In the genomic region with DNA sequence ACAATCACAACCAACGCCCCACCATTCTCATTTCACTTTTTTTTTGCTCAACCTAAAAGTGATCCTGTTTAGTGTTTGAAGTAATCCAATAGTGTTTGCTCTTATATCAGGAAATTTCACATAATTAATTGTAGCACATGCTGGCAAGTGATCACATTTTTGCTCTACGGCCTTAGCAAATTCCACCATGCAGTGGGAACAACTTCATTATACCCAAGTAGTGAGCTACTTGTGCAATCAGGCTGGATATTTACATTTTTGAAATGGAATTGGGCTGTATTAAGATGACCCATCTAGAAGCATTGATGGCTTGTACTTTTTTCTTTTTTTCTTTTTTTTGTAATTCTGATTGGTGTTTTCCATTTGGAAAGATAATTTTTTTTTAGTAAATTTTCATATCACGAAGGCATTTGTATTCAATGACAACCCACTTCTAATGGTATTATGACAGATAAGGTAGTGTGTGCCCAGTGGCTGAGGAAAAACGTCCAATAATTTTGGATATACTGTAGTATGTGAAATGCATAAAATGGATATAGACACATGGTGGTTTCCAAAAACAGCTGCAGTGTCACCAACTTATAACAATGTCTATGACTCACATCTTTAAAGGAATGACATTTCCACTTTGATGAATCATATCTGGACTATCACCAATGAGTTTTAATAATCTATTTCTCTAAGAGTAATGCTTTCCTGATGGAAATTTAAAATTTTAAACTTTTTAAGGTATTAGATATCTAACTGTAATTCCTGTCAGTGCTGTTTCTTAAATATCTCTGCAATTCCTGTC, we compare ENCODE assay signal across 17 cellular contexts.
A peak's percentile ranks its signal among the peaks of the same experiment; 100 is the strongest.
DNase-seq lines count a peak whose midpoint lies in the region; ATAC-seq lines count a peak whose summit lies in the region.
"Had no signal": no experiment of that assay in that cellular context is flagged by ENCODE, and none has a peak within 500 bp of the region (broad histone marks: within the 10 kb centered on the region; RNA-seq: fewer than 3 reads in every experiment).

No MANE protein-coding gene starts in this region.

- WGBS in GM23248 (ENCODE audit: low coverage in 1 of 2, low lambda C conversion rate in 2 of 2, missing lambda C conversion rate in 2 of 2), 2 experiments = 26 to 31% methylated on average over 4 of the region's 4 CpGs

- H3F3A ChIP-seq in GM23248 (ENCODE audit: insufficient read depth) = peaks cover 54% of the 10 kb centered on the region

- H3K4me2 ChIP-seq in GM23248 (ENCODE audit: unreplicated experiment) = peak overlapping the region; percentile 37
- H3K4me2 ChIP-seq: GM23338 had no signal

- H3K4me3 ChIP-seq in GM23248 (0 out of 2 replicates have a peak overlapping the region, but pooled peaks have one; percentile 3), SJSA1 (no peak overlapping the region), rectal smooth muscle tissue (ENCODE audit: low read length) (no peak overlapping the region)
- H3K4me3 ChIP-seq: GM23338, lower lobe of right lung, right atrium auricular region had no signal

- H3K79me2 ChIP-seq in GM23248 (ENCODE audit: insufficient read depth) = no peaks in the 10 kb centered on the region

- in situ Hi-C loops in GM23248 (cut with MboI) = no loop called here

- no peaks in the 10 kb centered on the region for H3K9me2 ChIP-seq in GM23248 (ENCODE audit: insufficient read depth)

- peak; percentile 87 for DNase-seq in GM23248
- DNase-seq in SJSA1 (ENCODE audit: low read depth in 1 of 2, low spot score in 2 of 2) = peak in 1 of 2 experiments; percentile 41
- peak; percentile 85 for DNase-seq in fibroblast of gingiva (ENCODE audit: low read depth)
- DNase-seq in activated effector memory CD4-positive, alpha-beta T cell treated with Interleukin-2 at 50 U/mL for 16 hours = no peak
- DNase-seq in glomerular visceral epithelial cell (ENCODE audit: extremely low spot score) = no peak
- DNase-seq: activated B cell treated with CpG ODN at 0.5 μM for 24 hours, DMS79, foreskin melanocyte, lower lobe of right lung, NCI-H1092, NCI-H2107, NCI-H748 treated with DMSO at 0.1 percent for 48 hours had no signal

- H3K27me3 ChIP-seq in GM23248 (replicated peaks; ENCODE audit: insufficient read depth) (no peaks in the 10 kb centered on the region), SJSA1 (replicated peaks) (no peaks in the 10 kb centered on the region), rectal smooth muscle tissue (ENCODE audit: control insufficient read depth, insufficient read depth, low read length) (no peaks in the 10 kb centered on the region)
- H3K27me3 ChIP-seq: right atrium auricular region had no signal

- peak overlapping the region; percentile 81 for H3K9ac ChIP-seq in GM23248
- H3K9ac ChIP-seq in rectal smooth muscle tissue (ENCODE audit: low read length) = no peak overlapping the region

- no peaks in the 10 kb centered on the region for H4K20me1 ChIP-seq in GM23248 (ENCODE audit: insufficient read depth)

- H3K36me3 ChIP-seq in GM23248 (ENCODE audit: low read depth) (no peaks in the 10 kb centered on the region), SJSA1 (no peaks in the 10 kb centered on the region), rectal smooth muscle tissue (ENCODE audit: control insufficient read depth, insufficient read depth, low read length) (no peaks in the 10 kb centered on the region)
- H3K36me3 ChIP-seq: lower lobe of right lung, right atrium auricular region had no signal

- no peak overlapping the region for H2AFZ ChIP-seq in GM23248
- H2AFZ ChIP-seq: GM23338 had no signal

- H3K4me1 ChIP-seq in GM23248 (ENCODE audit: insufficient read depth) (peaks cover 54% of the 10 kb centered on the region), SJSA1 (replicated peaks) (peaks cover 54% of the 10 kb centered on the region), rectal smooth muscle tissue (ENCODE audit: control insufficient read depth, insufficient read depth, low read length) (peaks cover 27% of the 10 kb centered on the region)

- H3K9me3 ChIP-seq in GM23248 (ENCODE audit: low read depth) (no peaks in the 10 kb centered on the region), SJSA1 (replicated peaks) (no peaks in the 10 kb centered on the region)
- H3K9me3 ChIP-seq: lower lobe of right lung, right atrium auricular region had no signal

- ATAC-seq in HG03439 (IDR thresholded peaks at IDR 0.05; ENCODE audit: unreplicated experiment) = no peak
- no peak for ATAC-seq in HG02588 (IDR thresholded peaks at IDR 0.05; ENCODE audit: unreplicated experiment)
- ATAC-seq: GM23338, lower lobe of right lung had no signal

- H3K27ac ChIP-seq in GM23248 = peak overlapping the region; percentile 98
- H3K27ac ChIP-seq in SJSA1 = peak overlapping the region; percentile 82
- peak overlapping the region; percentile 34 for H3K27ac ChIP-seq in rectal smooth muscle tissue (ENCODE audit: low read depth, low read length)
- H3K27ac ChIP-seq: lower lobe of right lung, right atrium auricular region had no signal

Comparison
In these comparisons a context has a peak if more than half of its experiments do, and no peak if none do; other contexts are left out.
1. DNase-seq: peak in GM23248 (single experiment) and fibroblast of gingiva (single experiment); none in activated effector memory CD4-positive, alpha-beta T cell treated with Interleukin-2 at 50 U/mL for 16 hours (single experiment) and glomerular visceral epithelial cell (single experiment).
2. H3K27ac ChIP-seq: peak in every context shown above with its lines; median percentile 98 in GM23248; 82 in SJSA1; 34 in rectal smooth muscle tissue.